ENCODE assay signal across 21 cellular contexts in the genomic region with DNA sequence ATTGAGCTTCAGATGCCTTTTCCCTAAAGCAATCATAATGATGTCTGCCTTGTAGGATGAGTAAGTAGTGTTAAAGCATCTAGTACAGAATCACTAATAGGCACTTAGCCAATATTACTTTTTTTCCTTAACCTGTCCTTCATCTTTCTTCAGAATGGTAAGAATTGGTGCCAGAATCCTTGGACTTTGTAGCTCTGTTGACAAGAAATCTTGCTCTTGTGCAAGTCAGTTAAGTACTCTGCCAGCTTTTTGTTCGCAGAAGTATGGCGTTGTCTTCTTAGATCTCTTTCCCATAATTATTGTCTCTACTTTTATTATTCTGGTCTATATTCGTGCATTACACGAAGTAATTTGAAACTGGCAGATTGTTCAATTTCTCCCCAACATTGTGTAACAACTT.
DNase-seq lines count a peak whose midpoint lies in the region; ATAC-seq, FAIRE-seq and TF ChIP-seq lines count a peak whose summit lies in the region.
"Had no signal": no experiment of that assay in that cellular context is flagged by ENCODE, and none has a peak within 500 bp of the region (broad histone marks: within the 10 kb centered on the region; RNA-seq: fewer than 3 reads in every experiment).

No MANE protein-coding gene starts in this region.

- no peaks in the 10 kb centered on the region for H4K20me1 ChIP-seq in astrocyte (ENCODE audit: insufficient read depth, low read length)
- H4K20me1 ChIP-seq: BLaER1 had no signal

- H2AFZ ChIP-seq in astrocyte (ENCODE audit: low read depth, low read length): no peak overlapping the region
- H2AFZ ChIP-seq: PC-9 had no signal

- H3K4me2 ChIP-seq in A549 (peak overlapping the region; percentile 62), astrocyte (ENCODE audit: low read length) (no peak overlapping the region)
- H3K4me2 ChIP-seq: BLaER1, PC-9 had no signal

- CTCF ChIA-PET in A549 (lab: Yijun Ruan, JAX): no interaction called here
- CTCF ChIA-PET in A673 (lab: Charles Lee): no interaction called here

- H3K79me2 ChIP-seq in astrocyte (ENCODE audit: insufficient read depth, low read length): no peaks in the 10 kb centered on the region

- H3K9me3 ChIP-seq in A549 (no peaks in the 10 kb centered on the region), astrocyte (ENCODE audit: insufficient read depth, low read depth, low read length) (peaks cover 3% of the 10 kb centered on the region), A673 (ENCODE audit: low read depth, low read length, poor library complexity, severe bottlenecking) (no peaks in the 10 kb centered on the region)
- H3K9me3 ChIP-seq: BLaER1 had no signal

- TF ChIP-seq EP300 in A549 (IDR thresholded peaks at IDR 0.05): peak in 1 of 2 experiments; percentile 26; a peak in 1 of 5 replicates

- no peaks in the 10 kb centered on the region for H3K27me3 Mint-ChIP-seq in astrocyte (ENCODE audit: low read depth, unreplicated experiment)

- no peaks in the 10 kb centered on the region for H3K27me3 ChIP-seq in astrocyte (ENCODE audit: insufficient read depth, low read length)
- no peaks in the 10 kb centered on the region for H3K27me3 ChIP-seq in A673 (replicated peaks; ENCODE audit: insufficient read depth, low read depth, low read length, poor library complexity)
- H3K27me3 ChIP-seq: BLaER1 had no signal

- no peak overlapping the region for H3K27ac Mint-ChIP-seq in astrocyte (ENCODE audit: unreplicated experiment)
- H3K27ac Mint-ChIP-seq: CD8-positive, alpha-beta T cell had no signal

- peaks cover 14% of the 10 kb centered on the region for H3K4me1 Mint-ChIP-seq in astrocyte (ENCODE audit: low read depth, unreplicated experiment)

- H3K9ac ChIP-seq in astrocyte (ENCODE audit: low read length): no peak overlapping the region
- H3K9ac ChIP-seq: BLaER1 had no signal

- H3K9me3 Mint-ChIP-seq in astrocyte (ENCODE audit: unreplicated experiment): peaks cover 7% of the 10 kb centered on the region

- H3K36me3 Mint-ChIP-seq in astrocyte (ENCODE audit: low read depth, unreplicated experiment): peaks cover 2% of the 10 kb centered on the region
- H3K36me3 Mint-ChIP-seq: CD8-positive, alpha-beta T cell had no signal

- POLR2A ChIA-PET in A549 (lab: Yijun Ruan, JAX) (interaction anchor here (0.7 to 1.3 kb wide), 2 partner anchors 16 to 19 kb away, joined by 3 to 4 read pairs; no protein-coding TSS in a partner anchor), A673 (lab: Charles Lee; ENCODE audit: low non-redundant PET) (no interaction called here)

- intact Hi-C loops in A673 (cut with micrococcal nuclease; ENCODE audit: unreplicated experiment): no loop called here

- ATAC-seq in A549 (peak; percentile 39 to 51; a peak in 3 of 6 replicates), HG02970 (IDR thresholded peaks at IDR 0.05; ENCODE audit: low FRiP score, unreplicated experiment) (no peak)
- ATAC-seq: CD8-positive, alpha-beta T cell; GM12878 had no signal

- peak overlapping the region; percentile 30 to 48; a peak in 2 of 6 replicates for H3K27ac ChIP-seq in A549
- no peak overlapping the region for H3K27ac ChIP-seq in astrocyte (ENCODE audit: low read depth, low read length)
- no peak overlapping the region for H3K27ac ChIP-seq in A673 (ENCODE audit: low read depth, low read length, poor library complexity, severe bottlenecking)
- H3K27ac ChIP-seq: BLaER1, PC-9 had no signal

- H3K4me3 ChIP-seq in A549 (no peak overlapping the region), astrocyte (ENCODE audit: insufficient read depth, low read depth, low read length) (no peak overlapping the region), fibroblast of the aortic adventitia (ENCODE audit: low read depth, low read length) (no peak overlapping the region), A673 (ENCODE audit: low read depth, low read length, poor library complexity, severe bottlenecking) (no peak overlapping the region)
- H3K4me3 ChIP-seq: BLaER1, GM12878, PC-9 had no signal

- H3K4me1 ChIP-seq in A549 (peaks cover 15% of the 10 kb centered on the region; the same call in 2 of the 3 replicates), astrocyte (ENCODE audit: insufficient read depth, low read length) (no peaks in the 10 kb centered on the region), A673 (ENCODE audit: insufficient read depth, low read length, poor library complexity, severe bottlenecking) (no peaks in the 10 kb centered on the region)
- H3K4me1 ChIP-seq: BLaER1 had no signal

- H3K36me3 ChIP-seq in astrocyte (ENCODE audit: insufficient read depth, low read length) (no peaks in the 10 kb centered on the region), A673 (ENCODE audit: insufficient read depth, low read length, poor library complexity, severe bottlenecking) (no peaks in the 10 kb centered on the region)
- H3K36me3 ChIP-seq: BLaER1 had no signal

- no TSS peak for BruUV-seq in A673 (replicated peaks; lab: Mats Ljungman, UMichigan)

- no peak overlapping the region for H3K4me3 Mint-ChIP-seq in astrocyte (ENCODE audit: unreplicated experiment)
- H3K4me3 Mint-ChIP-seq: CD8-positive, alpha-beta T cell had no signal

- WGBS in A549 (ENCODE audit: missing lambda C conversion rate): 26% methylated on average over 4 of the region's 4 CpGs

- TF ChIP-seq RAD21 in A549 (conservative IDR thresholded peaks at IDR 0.05 in 1 of 2, IDR thresholded peaks at IDR 0.05 in 1 of 2): no peak

- no peak for TF ChIP-seq CTCF in A549 (IDR thresholded peaks at IDR 0.05)
- no peak for TF ChIP-seq CTCF in astrocyte (IDR thresholded peaks at IDR 0.05; ENCODE audit: insufficient read depth, low read depth, low read length)
- TF ChIP-seq CTCF in fibroblast of the aortic adventitia (IDR thresholded peaks at IDR 0.05; ENCODE audit: insufficient read depth, low read length): no peak
- TF ChIP-seq CTCF in A673 (conservative IDR thresholded peaks at IDR 0.05; ENCODE audit: low read depth, low read length): no peak

- FAIRE-seq in A549 (lab: Jason Lieb, UNC) (no peak), astrocyte (lab: Jason Lieb, UNC) (no peak)
- FAIRE-seq: GM12878 had no signal

- TF ChIP-seq POLR2A in A549 (IDR thresholded peaks at IDR 0.05; ENCODE audit: low read length): no peak

- DNase-seq in A549 (ENCODE audit: low read depth in 1 of 2, low spot score in 1 of 2) (peak in 1 of 2 experiments; percentile 52), NCI-H226 (peak; percentile 39), astrocyte (ENCODE audit: low read depth) (peak; percentile 35), fibroblast of the aortic adventitia (ENCODE audit: low read depth) (peak; percentile 14), CD1c-positive myeloid dendritic cell (ENCODE audit: extremely low spot score) (no peak), T-helper 2 cell (no peak), A673 (ENCODE audit: low spot score) (no peak)
- DNase-seq: CD8-positive, alpha-beta T cell; DMS53; EL; GOT3; KBM-7; NCI-H1417; NCI-H187; NCI-H2107; NCI-H345; NCI-H524 treated with DMSO at 0.1 percent for 48 hours; PC-9 had no signal

TF ChIP-seq in A549, 52 proteins besides CTCF, POLR2A, EP300 and RAD21:
- TF ChIP-seq CBX2 (IDR thresholded peaks at IDR 0.05; ENCODE audit: borderline replicate concordance, low read depth) (no peak), BHLHE40 (IDR thresholded peaks at IDR 0.05; ENCODE audit: low read depth, low read length) (no peak), CEBPB (IDR thresholded peaks at IDR 0.05) (peak in 1 of 2 experiments; percentile 46; a peak in 2 of 4 replicates), HOXB13 (CRISPR knock-in tag; IDR thresholded peaks at IDR 0.05; ENCODE audit: low read depth) (no peak), CHD2 (IDR thresholded peaks at IDR 0.05; ENCODE audit: low read length, partially characterized antibody) (no peak), EHMT2 (IDR thresholded peaks at IDR 0.05; ENCODE audit: low read depth) (no peak)
- TF ChIP-seq, protein P1, sequence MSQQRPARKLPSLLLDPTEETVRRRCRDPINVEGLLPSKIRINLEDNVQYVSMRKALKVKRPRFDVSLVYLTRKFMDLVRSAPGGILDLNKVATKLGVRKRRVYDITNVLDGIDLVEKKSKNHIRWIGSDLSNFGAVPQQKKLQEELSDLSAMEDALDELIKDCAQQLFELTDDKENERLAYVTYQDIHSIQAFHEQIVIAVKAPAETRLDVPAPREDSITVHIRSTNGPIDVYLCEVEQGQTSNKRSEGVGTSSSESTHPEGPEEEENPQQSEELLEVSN (IDR thresholded peaks at IDR 0.05; ENCODE audit: borderline replicate concordance, low read depth): no peak
TF ChIP-seq in A549: peak in this region for 1.

Comparison
In these comparisons a context has a peak if more than half of its experiments do, and no peak if none do; other contexts are left out.
1. DNase-seq: peak in NCI-H226 (single experiment), astrocyte (single experiment) and fibroblast of the aortic adventitia (single experiment); none in CD1c-positive myeloid dendritic cell (single experiment), T-helper 2 cell (0 of 5) and A673 (single experiment).
2. H3K27ac ChIP-seq: peak in A549 (2 of 2); none in astrocyte (single experiment) and A673 (single experiment).